1 cellular context compared by ENCODE assay signal in genomic region chr17:193841-194806, GRCh38.
TF ChIP-seq lines count a peak whose summit lies in the region.

No MANE protein-coding gene starts in this region.

TF ChIP-seq in HepG2, 621 proteins besides CTCF, POLR2A, EP300 and RAD21 (continued from another document and continues in another):
- TF ChIP-seq, protein P1, sequence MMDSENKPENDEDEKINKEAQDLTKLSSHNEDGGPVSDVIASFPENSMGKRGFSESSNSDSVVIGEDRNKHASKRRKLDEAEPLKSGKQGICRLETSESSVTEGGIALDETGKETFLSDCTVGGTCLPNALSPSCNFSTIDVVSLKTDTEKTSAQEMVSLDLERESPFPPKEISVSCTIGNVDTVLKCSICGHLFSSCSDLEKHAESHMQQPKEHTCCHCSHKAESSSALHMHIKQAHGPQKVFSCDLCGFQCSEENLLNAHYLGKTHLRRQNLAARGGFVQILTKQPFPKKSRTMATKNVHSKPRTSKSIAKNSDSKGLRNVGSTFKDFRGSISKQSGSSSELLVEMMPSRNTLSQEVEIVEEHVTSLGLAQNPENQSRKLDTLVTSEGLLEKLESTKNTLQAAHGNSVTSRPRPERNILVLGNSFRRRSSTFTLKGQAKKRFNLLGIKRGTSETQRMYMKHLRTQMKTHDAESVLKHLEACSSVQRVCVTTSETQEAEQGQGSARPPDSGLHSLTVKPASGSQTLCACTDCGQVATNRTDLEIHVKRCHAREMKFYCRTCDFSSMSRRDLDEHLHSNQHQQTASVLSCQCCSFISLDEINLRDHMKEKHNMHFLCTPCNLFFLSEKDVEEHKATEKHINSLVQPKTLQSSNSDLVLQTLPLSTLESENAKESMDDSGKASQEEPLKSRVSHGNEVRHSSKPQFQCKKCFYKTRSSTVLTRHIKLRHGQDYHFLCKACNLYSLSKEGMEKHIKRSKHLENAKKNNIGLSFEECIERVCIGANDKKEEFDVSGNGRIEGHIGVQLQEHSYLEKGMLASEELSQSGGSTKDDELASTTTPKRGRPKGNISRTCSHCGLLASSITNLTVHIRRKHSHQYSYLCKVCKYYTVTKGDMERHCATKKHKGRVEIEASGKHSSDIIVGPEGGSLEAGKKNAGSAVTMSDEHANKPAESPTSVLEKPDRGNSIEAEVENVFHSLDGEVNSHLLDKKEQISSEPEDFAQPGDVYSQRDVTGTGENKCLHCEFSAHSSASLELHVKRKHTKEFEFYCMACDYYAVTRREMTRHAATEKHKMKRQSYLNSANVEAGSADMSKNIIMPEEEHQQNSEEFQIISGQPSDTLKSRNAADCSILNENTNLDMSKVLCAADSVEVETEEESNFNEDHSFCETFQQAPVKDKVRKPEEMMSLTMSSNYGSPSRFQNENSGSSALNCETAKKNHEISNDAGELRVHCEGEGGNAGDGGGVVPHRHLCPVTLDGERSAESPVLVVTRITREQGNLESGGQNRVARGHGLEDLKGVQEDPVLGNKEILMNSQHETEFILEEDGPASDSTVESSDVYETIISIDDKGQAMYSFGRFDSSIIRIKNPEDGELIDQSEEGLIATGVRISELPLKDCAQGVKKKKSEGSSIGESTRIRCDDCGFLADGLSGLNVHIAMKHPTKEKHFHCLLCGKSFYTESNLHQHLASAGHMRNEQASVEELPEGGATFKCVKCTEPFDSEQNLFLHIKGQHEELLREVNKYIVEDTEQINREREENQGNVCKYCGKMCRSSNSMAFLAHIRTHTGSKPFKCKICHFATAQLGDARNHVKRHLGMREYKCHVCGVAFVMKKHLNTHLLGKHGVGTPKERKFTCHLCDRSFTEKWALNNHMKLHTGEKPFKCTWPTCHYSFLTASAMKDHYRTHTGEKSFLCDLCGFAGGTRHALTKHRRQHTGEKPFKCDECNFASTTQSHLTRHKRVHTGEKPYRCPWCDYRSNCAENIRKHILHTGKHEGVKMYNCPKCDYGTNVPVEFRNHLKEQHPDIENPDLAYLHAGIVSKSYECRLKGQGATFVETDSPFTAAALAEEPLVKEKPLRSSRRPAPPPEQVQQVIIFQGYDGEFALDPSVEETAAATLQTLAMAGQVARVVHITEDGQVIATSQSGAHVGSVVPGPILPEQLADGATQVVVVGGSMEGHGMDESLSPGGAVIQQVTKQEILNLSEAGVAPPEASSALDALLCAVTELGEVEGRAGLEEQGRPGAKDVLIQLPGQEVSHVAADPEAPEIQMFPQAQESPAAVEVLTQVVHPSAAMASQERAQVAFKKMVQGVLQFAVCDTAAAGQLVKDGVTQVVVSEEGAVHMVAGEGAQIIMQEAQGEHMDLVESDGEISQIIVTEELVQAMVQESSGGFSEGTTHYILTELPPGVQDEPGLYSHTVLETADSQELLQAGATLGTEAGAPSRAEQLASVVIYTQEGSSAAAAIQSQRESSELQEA (CRISPR knock-in tag; IDR thresholded peaks at IDR 0.05; ENCODE audit: not compliant biosample characterization): no peak
- peak; percentile 99 for TF ChIP-seq ZBTB10 (CRISPR knock-in tag; IDR thresholded peaks at IDR 0.05; ENCODE audit: borderline replicate concordance)
- TF ChIP-seq ZNF605 (CRISPR knock-in tag; IDR thresholded peaks at IDR 0.05): no peak
- no peak for TF ChIP-seq ZNF749 (CRISPR knock-in tag; IDR thresholded peaks at IDR 0.05; ENCODE audit: borderline replicate concordance)
- TF ChIP-seq POLR2AphosphoS5 (IDR thresholded peaks at IDR 0.05; ENCODE audit: low read depth, low read length): no peak
- TF ChIP-seq ZHX2 (IDR thresholded peaks at IDR 0.05; ENCODE audit: low read depth): no peak
- no peak for TF ChIP-seq ZHX2 (CRISPR knock-in tag; IDR thresholded peaks at IDR 0.05; ENCODE audit: borderline replicate concordance)
- TF ChIP-seq SNAPC2 (CRISPR knock-in tag; IDR thresholded peaks at IDR 0.05): no peak
- TF ChIP-seq, protein P2, sequence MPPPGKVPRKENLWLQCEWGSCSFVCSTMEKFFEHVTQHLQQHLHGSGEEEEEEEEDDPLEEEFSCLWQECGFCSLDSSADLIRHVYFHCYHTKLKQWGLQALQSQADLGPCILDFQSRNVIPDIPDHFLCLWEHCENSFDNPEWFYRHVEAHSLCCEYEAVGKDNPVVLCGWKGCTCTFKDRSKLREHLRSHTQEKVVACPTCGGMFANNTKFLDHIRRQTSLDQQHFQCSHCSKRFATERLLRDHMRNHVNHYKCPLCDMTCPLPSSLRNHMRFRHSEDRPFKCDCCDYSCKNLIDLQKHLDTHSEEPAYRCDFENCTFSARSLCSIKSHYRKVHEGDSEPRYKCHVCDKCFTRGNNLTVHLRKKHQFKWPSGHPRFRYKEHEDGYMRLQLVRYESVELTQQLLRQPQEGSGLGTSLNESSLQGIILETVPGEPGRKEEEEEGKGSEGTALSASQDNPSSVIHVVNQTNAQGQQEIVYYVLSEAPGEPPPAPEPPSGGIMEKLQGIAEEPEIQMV (CRISPR knock-in tag; IDR thresholded peaks at IDR 0.05; ENCODE audit: low read depth): no peak
- TF ChIP-seq REXO4 (CRISPR knock-in tag; IDR thresholded peaks at IDR 0.05; ENCODE audit: borderline replicate concordance): no peak
- peak; percentile 60; the same call in 1 of the 2 replicates for TF ChIP-seq POGZ (CRISPR knock-in tag; IDR thresholded peaks at IDR 0.05)
- no peak for TF ChIP-seq NONO (IDR thresholded peaks at IDR 0.05)
- TF ChIP-seq NONO (CRISPR knock-in tag; conservative IDR thresholded peaks at IDR 0.05): no peak
- no peak for TF ChIP-seq FOXK1 (CRISPR knock-in tag; IDR thresholded peaks at IDR 0.05; ENCODE audit: borderline replicate concordance, low read depth)
- no peak for TF ChIP-seq ZNF138 (CRISPR knock-in tag; IDR thresholded peaks at IDR 0.05; ENCODE audit: low read depth)
- no peak for TF ChIP-seq ZNF280D (CRISPR knock-in tag; IDR thresholded peaks at IDR 0.05)
- no peak for TF ChIP-seq PAF1 (CRISPR knock-in tag; IDR thresholded peaks at IDR 0.05)
- TF ChIP-seq, protein P3, sequence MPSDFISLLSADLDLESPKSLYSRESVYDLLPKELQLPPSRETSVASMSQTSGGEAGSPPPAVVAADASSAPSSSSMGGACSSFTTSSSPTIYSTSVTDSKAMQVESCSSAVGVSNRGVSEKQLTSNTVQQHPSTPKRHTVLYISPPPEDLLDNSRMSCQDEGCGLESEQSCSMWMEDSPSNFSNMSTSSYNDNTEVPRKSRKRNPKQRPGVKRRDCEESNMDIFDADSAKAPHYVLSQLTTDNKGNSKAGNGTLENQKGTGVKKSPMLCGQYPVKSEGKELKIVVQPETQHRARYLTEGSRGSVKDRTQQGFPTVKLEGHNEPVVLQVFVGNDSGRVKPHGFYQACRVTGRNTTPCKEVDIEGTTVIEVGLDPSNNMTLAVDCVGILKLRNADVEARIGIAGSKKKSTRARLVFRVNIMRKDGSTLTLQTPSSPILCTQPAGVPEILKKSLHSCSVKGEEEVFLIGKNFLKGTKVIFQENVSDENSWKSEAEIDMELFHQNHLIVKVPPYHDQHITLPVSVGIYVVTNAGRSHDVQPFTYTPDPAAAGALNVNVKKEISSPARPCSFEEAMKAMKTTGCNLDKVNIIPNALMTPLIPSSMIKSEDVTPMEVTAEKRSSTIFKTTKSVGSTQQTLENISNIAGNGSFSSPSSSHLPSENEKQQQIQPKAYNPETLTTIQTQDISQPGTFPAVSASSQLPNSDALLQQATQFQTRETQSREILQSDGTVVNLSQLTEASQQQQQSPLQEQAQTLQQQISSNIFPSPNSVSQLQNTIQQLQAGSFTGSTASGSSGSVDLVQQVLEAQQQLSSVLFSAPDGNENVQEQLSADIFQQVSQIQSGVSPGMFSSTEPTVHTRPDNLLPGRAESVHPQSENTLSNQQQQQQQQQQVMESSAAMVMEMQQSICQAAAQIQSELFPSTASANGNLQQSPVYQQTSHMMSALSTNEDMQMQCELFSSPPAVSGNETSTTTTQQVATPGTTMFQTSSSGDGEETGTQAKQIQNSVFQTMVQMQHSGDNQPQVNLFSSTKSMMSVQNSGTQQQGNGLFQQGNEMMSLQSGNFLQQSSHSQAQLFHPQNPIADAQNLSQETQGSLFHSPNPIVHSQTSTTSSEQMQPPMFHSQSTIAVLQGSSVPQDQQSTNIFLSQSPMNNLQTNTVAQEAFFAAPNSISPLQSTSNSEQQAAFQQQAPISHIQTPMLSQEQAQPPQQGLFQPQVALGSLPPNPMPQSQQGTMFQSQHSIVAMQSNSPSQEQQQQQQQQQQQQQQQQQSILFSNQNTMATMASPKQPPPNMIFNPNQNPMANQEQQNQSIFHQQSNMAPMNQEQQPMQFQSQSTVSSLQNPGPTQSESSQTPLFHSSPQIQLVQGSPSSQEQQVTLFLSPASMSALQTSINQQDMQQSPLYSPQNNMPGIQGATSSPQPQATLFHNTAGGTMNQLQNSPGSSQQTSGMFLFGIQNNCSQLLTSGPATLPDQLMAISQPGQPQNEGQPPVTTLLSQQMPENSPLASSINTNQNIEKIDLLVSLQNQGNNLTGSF (CRISPR knock-in tag; IDR thresholded peaks at IDR 0.05): no peak
- TF ChIP-seq ZNF263 (CRISPR knock-in tag; IDR thresholded peaks at IDR 0.05): peak; percentile 92
- no peak for TF ChIP-seq CREB1 (IDR thresholded peaks at IDR 0.05)
- TF ChIP-seq CREB1 (CRISPR knock-in tag; IDR thresholded peaks at IDR 0.05): no peak
- no peak for TF ChIP-seq EHMT2 (IDR thresholded peaks at IDR 0.05; ENCODE audit: borderline replicate concordance, low read depth, low read length)
- TF ChIP-seq FOXA1 (IDR thresholded peaks at IDR 0.05): no peak
- TF ChIP-seq FOXA1 (CRISPR knock-in tag; IDR thresholded peaks at IDR 0.05): no peak
- TF ChIP-seq ZNF224 (CRISPR knock-in tag; IDR thresholded peaks at IDR 0.05): no peak
- no peak for TF ChIP-seq RARG (CRISPR knock-in tag; IDR thresholded peaks at IDR 0.05; ENCODE audit: low read depth)
- no peak for TF ChIP-seq TGIF2 (CRISPR knock-in tag; IDR thresholded peaks at IDR 0.05)
- TF ChIP-seq ZSCAN21 (CRISPR knock-in tag; IDR thresholded peaks at IDR 0.05; ENCODE audit: borderline replicate concordance): no peak
